Comparison of ENCODE assay signal across 8 cellular contexts in genomic region chr1:84479998-84480397, GRCh38. TPM values are rescaled to one million over a fixed set of nuclear protein-coding genes. Genes with fewer than 3 reads are reported as not detected.
A peak's percentile ranks its signal among the peaks of the same experiment; 100 is the strongest.
DNase-seq lines count a peak whose midpoint lies in the region; TF ChIP-seq lines count a peak whose summit lies in the region.

No MANE protein-coding gene starts in this region.

- H3K18ac ChIP-seq in mesenchymal stem cell (ENCODE audit: low read depth in 1 of 2, low read length in 2 of 2): no peak overlapping the region

- H3K27me3 Mint-ChIP-seq in MCF 10A (ENCODE audit: insufficient read depth, unreplicated experiment): no peaks in the 10 kb centered on the region

- peaks cover 34% of the 10 kb centered on the region for H3K27me3 ChIP-seq in HUES48 (ENCODE audit: control insufficient read depth, insufficient read depth, low read length)
- H3K27me3 ChIP-seq in mesenchymal stem cell (ENCODE audit: control insufficient read depth in 1 of 2, insufficient read depth in 1 of 2, low read length in 2 of 2): peaks cover 0 to 5% of the 10 kb centered on the region in 2 experiments

- no peak overlapping the region for H3K27ac ChIP-seq in HUES48 (ENCODE audit: low read depth, low read length)
- H3K27ac ChIP-seq in mesenchymal stem cell (ENCODE audit: low read length, poor library complexity, severe bottlenecking): no peak overlapping the region

- H3K4me1 ChIP-seq in HUES48 (ENCODE audit: control insufficient read depth, insufficient read depth, low read length): no peaks in the 10 kb centered on the region
- H3K4me1 ChIP-seq in mesenchymal stem cell (ENCODE audit: control insufficient read depth, insufficient read depth, low read depth, low read length): no peaks in the 10 kb centered on the region

- H3K36me3 ChIP-seq in HUES48 (ENCODE audit: control insufficient read depth, insufficient read depth, low read length): peaks cover 33% of the 10 kb centered on the region
- peaks cover 8 to 35% of the 10 kb centered on the region in 2 experiments for H3K36me3 ChIP-seq in mesenchymal stem cell (ENCODE audit: control insufficient read depth in 1 of 2, insufficient read depth in 2 of 2, low read depth in 1 of 2, low read length in 2 of 2)

- no peak overlapping the region for H2BK120ac ChIP-seq in mesenchymal stem cell (ENCODE audit: low read depth, low read length)

- H4K8ac ChIP-seq in mesenchymal stem cell (ENCODE audit: low read length): no peak overlapping the region

- no peak overlapping the region for H2BK5ac ChIP-seq in mesenchymal stem cell (ENCODE audit: low read depth, low read length, poor library complexity, severe bottlenecking)

- H3K14ac ChIP-seq in mesenchymal stem cell (ENCODE audit: low read length in 2 of 2): no peak overlapping the region

- no peak overlapping the region for H3K4ac ChIP-seq in mesenchymal stem cell (ENCODE audit: low read depth in 1 of 2, low read length in 2 of 2)

- no peak overlapping the region for H2BK15ac ChIP-seq in mesenchymal stem cell (ENCODE audit: low read depth, poor library complexity, severe bottlenecking)

- intact Hi-C loops in MCF 10A (cut with micrococcal nuclease): loop anchor here (1.0 kb wide), 1 partner anchor 94 kb away; the partner anchor contains the start of gene CTBS

- no peak overlapping the region for H2AK5ac ChIP-seq in mesenchymal stem cell (ENCODE audit: low read length, severe bottlenecking)

- H3K27ac Mint-ChIP-seq in MCF 10A (ENCODE audit: low read depth, unreplicated experiment): peak overlapping the region; percentile 95

- H3K36me3 Mint-ChIP-seq in MCF 10A (ENCODE audit: insufficient read depth, unreplicated experiment): peaks cover 36% of the 10 kb centered on the region

- peaks cover 21% of the 10 kb centered on the region for H3K4me1 Mint-ChIP-seq in MCF 10A (ENCODE audit: insufficient read depth, unreplicated experiment)

- H3K9ac ChIP-seq in HUES48 (ENCODE audit: low read depth, low read length) (peak overlapping the region; percentile 93; the same call in 1 of the 2 replicates), mesenchymal stem cell (ENCODE audit: low read length) (peak overlapping the region; percentile 94)

- peaks cover 8% of the 10 kb centered on the region for H3K9me3 Mint-ChIP-seq in MCF 10A (ENCODE audit: unreplicated experiment)

- no peak overlapping the region for H3K23ac ChIP-seq in mesenchymal stem cell (ENCODE audit: low read length in 2 of 2)

- no peak overlapping the region for H4K91ac ChIP-seq in mesenchymal stem cell (ENCODE audit: low read length)

- no peaks in the 10 kb centered on the region for H3K79me1 ChIP-seq in mesenchymal stem cell (replicated peaks; ENCODE audit: low read length, poor library complexity, severe bottlenecking)

- H2AFZ ChIP-seq in mesenchymal stem cell (ENCODE audit: low read depth, low read length): no peak overlapping the region

- DNase-seq in NCI-H510A treated with DMSO at 0.1 percent for 48 hours (lab: John Stamatoyannopoulos, UW) (peak; percentile 64), NCI-H510A (lab: John Stamatoyannopoulos, UW) (no peak), MCF 10A (ENCODE audit: unreplicated experiment) (peak; percentile 10), mesenchymal stem cell (no peak), NCI-H2029 treated with DMSO at 0.1 percent for 48 hours (lab: John Stamatoyannopoulos, UW) (no peak), GM19240 (ENCODE audit: insufficient read length, low spot score) (no peak), NCI-H2171 treated with DMSO at 0.1 percent for 48 hours (lab: John Stamatoyannopoulos, UW) (no peak)

- H3K4me3 Mint-ChIP-seq in MCF 10A (ENCODE audit: unreplicated experiment): peak overlapping the region; percentile 88

- POLR2A ChIA-PET in MCF 10A (lab: Yijun Ruan, JAX): interaction anchor here (0.6 to 4.8 kb wide), 26 partner anchors 8 to 547 kb away, joined by 3 to 90 read pairs (median 5); partner anchors contain the start of genes CTBS, GNG5, PRKACB and SPATA1

- BruUV-seq in MCF 10A (replicated peaks; lab: Mats Ljungman, UMichigan): no TSS peak

- WGBS in mesenchymal stem cell: 32% methylated on average over 8 of the region's 9 CpGs

- CTCF ChIA-PET in MCF 10A (lab: Yijun Ruan, JAX): interaction anchor here (0.6 to 2.0 kb wide), 16 partner anchors 12 to 339 kb away, joined by 3 to 9 read pairs (median 4); partner anchors contain the start of gene CTBS

- H3K9me3 ChIP-seq in HUES48 (ENCODE audit: control insufficient read depth, insufficient read depth, low read length) (peaks cover 11% of the 10 kb centered on the region), mesenchymal stem cell (ENCODE audit: control insufficient read depth, low read length) (peaks cover 4% of the 10 kb centered on the region)

- H3K4me3 ChIP-seq in HUES48 (ENCODE audit: low read depth, low read length) (peak overlapping the region; percentile 98), mesenchymal stem cell (ENCODE audit: insufficient read depth in 1 of 2, low read depth in 1 of 2, low read length in 2 of 2) (peak overlapping the region; percentile 84 to 96)

- H2BK12ac ChIP-seq in mesenchymal stem cell (ENCODE audit: low read length in 2 of 2): no peak overlapping the region

- TF ChIP-seq CTCF in MCF 10A (IDR thresholded peaks at IDR 0.05; ENCODE audit: unreplicated experiment): no peak

- peak overlapping the region; percentile 54 for H3K4me2 ChIP-seq in mesenchymal stem cell (ENCODE audit: low read length, poor library complexity, severe bottlenecking)

RNA-seq across cellular contexts. Expression of gene RPF1, which starts 0.9 kb away (rescaled TPM):
- total RNA-seq in MCF 10A (2022): 36.0 and 43.1 TPM in 2 replicates
- 55.2 TPM for polyA plus RNA-seq in mesenchymal stem cell (2013, experiment 1 of 2)
- polyA plus RNA-seq in mesenchymal stem cell (2013, experiment 2 of 2): 55.2 TPM

RNA-seq across cellular contexts. Expression of gene SPATA1, which starts 26.2 kb away (rescaled TPM):
- 1.0 and 1.2 TPM in 2 replicates for total RNA-seq in MCF 10A (2022)
- 1.3 TPM for polyA plus RNA-seq in mesenchymal stem cell (2013, experiment 1 of 2)
- polyA plus RNA-seq in mesenchymal stem cell (2013, experiment 2 of 2): 0.88 TPM

RNA-seq across cellular contexts. Expression of gene GNG5, which starts 26.4 kb away (rescaled TPM):
- 121 and 122 TPM in 2 replicates for total RNA-seq in MCF 10A (2022)
- 364 TPM for polyA plus RNA-seq in mesenchymal stem cell (2013, experiment 1 of 2)
- polyA plus RNA-seq in mesenchymal stem cell (2013, experiment 2 of 2): 368 TPM

Comparison
In these comparisons a context has a peak if more than half of its experiments do, and no peak if none do; other contexts are left out.
1. DNase-seq: peak in NCI-H510A treated with DMSO at 0.1 percent for 48 hours (single experiment) and MCF 10A (single experiment); none in NCI-H510A (single experiment), mesenchymal stem cell (single experiment), NCI-H2029 treated with DMSO at 0.1 percent for 48 hours (single experiment), GM19240 (single experiment) and NCI-H2171 treated with DMSO at 0.1 percent for 48 hours (single experiment).